Comparison of ENCODE assay signal across 20 cellular contexts in genomic region chrX:115392871-115393270, GRCh38.
DNase-seq lines count a peak whose midpoint lies in the region; ATAC-seq and TF ChIP-seq lines count a peak whose summit lies in the region.
"Had no signal": no experiment of that assay in that cellular context is flagged by ENCODE, and none has a peak within 500 bp of the region (broad histone marks: within the 10 kb centered on the region; RNA-seq: fewer than 3 reads in every experiment).

No MANE protein-coding gene starts in this region.

- intact Hi-C loops in aorta (cut with DNase I) = no loop called here

- no peaks in the 10 kb centered on the region for H3K9me3 ChIP-seq in aorta (ENCODE audit: control insufficient read depth, low read length)

- no peak overlapping the region for H3K4me3 Mint-ChIP-seq in chondrocyte (ENCODE audit: unreplicated experiment)
- H3K4me3 Mint-ChIP-seq in progenitor cell of endocrine pancreas (ENCODE audit: low read depth) = no peak overlapping the region
- H3K4me3 Mint-ChIP-seq: GM23338 had no signal

- DNase-seq in GM12865 (ENCODE audit: low read depth) = peak; percentile 7
- peak; percentile 39 for DNase-seq in MV-4-11 (lab: John Stamatoyannopoulos, UW)
- no peak for DNase-seq in chondrocyte (ENCODE audit: low spot score)
- DNase-seq in progenitor cell of endocrine pancreas (ENCODE audit: low spot score, unreplicated experiment) = no peak
- DNase-seq in aorta = no peak
- DNase-seq in cerebellum (ENCODE audit: low spot score) = no peak
- DNase-seq: AML-193, DMS 273 treated with DMSO at 0.1 percent for 48 hours, GDM1, NCI-H1417, NCI-H187, NCI-H2227 treated with DMSO at 0.1 percent for 48 hours, NCI-H510A treated with DMSO at 0.1 percent for 48 hours, NCI-H774 had no signal

- no peak overlapping the region for H3K4me3 ChIP-seq in GM12865 (ENCODE audit: low read depth, low read length)
- no peak overlapping the region for H3K4me3 ChIP-seq in aorta (ENCODE audit: low read length in 2 of 2)
- H3K4me3 ChIP-seq: GM23338 had no signal

- H3K27ac ChIP-seq in aorta (ENCODE audit: low read depth in 1 of 2, low read length in 2 of 2) = no peak overlapping the region
- H3K27ac ChIP-seq: C4-2B, RWPE1 had no signal

- no peak for TF ChIP-seq CTCF in GM12865 (IDR thresholded peaks at IDR 0.05; ENCODE audit: insufficient read depth, low read depth, low read length, missing control alignments)
- no peak for TF ChIP-seq CTCF in chondrocyte (IDR thresholded peaks at IDR 0.05)
- TF ChIP-seq CTCF in progenitor cell of endocrine pancreas (IDR thresholded peaks at IDR 0.05; ENCODE audit: unreplicated experiment) = no peak

- H3K27me3 Mint-ChIP-seq in chondrocyte (ENCODE audit: low read depth) (no peaks in the 10 kb centered on the region), progenitor cell of endocrine pancreas (no peaks in the 10 kb centered on the region)

- WGBS in aorta, 2 donors = 51 to 54% methylated on average over 1 of the region's 1 CpG

- H3K9me3 Mint-ChIP-seq in chondrocyte (ENCODE audit: low read depth) (peaks cover 1% of the 10 kb centered on the region), progenitor cell of endocrine pancreas (ENCODE audit: low read depth) (peaks cover 1% of the 10 kb centered on the region)
- H3K9me3 Mint-ChIP-seq: GM23338, IgD-negative memory B cell had no signal

- peak overlapping the region; percentile 9 for H3K27ac Mint-ChIP-seq in chondrocyte (ENCODE audit: unreplicated experiment)
- H3K27ac Mint-ChIP-seq in progenitor cell of endocrine pancreas = peak overlapping the region; percentile 9
- H3K27ac Mint-ChIP-seq: GM23338, IgD-negative memory B cell had no signal

- peaks cover 0 to 3% of the 10 kb centered on the region in 2 donors for H3K4me1 ChIP-seq in aorta (ENCODE audit: control insufficient read depth in 1 of 2, insufficient read depth in 2 of 2, low read length in 2 of 2)

- ATAC-seq in aorta (ENCODE audit: low FRiP score) = no peak
- ATAC-seq in GM19467 (IDR thresholded peaks at IDR 0.05; ENCODE audit: unreplicated experiment) = no peak
- ATAC-seq: GM23338, HCT116 had no signal

- H3K36me3 Mint-ChIP-seq in chondrocyte (ENCODE audit: low read depth) (no peaks in the 10 kb centered on the region), progenitor cell of endocrine pancreas (ENCODE audit: insufficient read depth) (no peaks in the 10 kb centered on the region)
- H3K36me3 Mint-ChIP-seq: IgD-negative memory B cell had no signal

- H3K4me1 Mint-ChIP-seq in chondrocyte (ENCODE audit: low read depth) = peaks cover 35% of the 10 kb centered on the region
- H3K4me1 Mint-ChIP-seq in progenitor cell of endocrine pancreas (ENCODE audit: low read depth) = peaks cover 16% of the 10 kb centered on the region
- H3K4me1 Mint-ChIP-seq: IgD-negative memory B cell had no signal

- no peaks in the 10 kb centered on the region for H3K27me3 ChIP-seq in aorta (ENCODE audit: control insufficient read depth in 1 of 2, insufficient read depth in 2 of 2, low read length in 1 of 2)

- no peaks in the 10 kb centered on the region for H3K36me3 ChIP-seq in aorta (ENCODE audit: control insufficient read depth in 1 of 2, insufficient read depth in 2 of 2, low read length in 1 of 2)

Comparison
In these comparisons a context has a peak if more than half of its experiments do, and no peak if none do; other contexts are left out.
1. DNase-seq: peak in GM12865 (single experiment) and MV-4-11 (single experiment); none in chondrocyte (single experiment), progenitor cell of endocrine pancreas (single experiment), aorta (0 of 2) and cerebellum (single experiment).